18 cellular contexts compared by ENCODE assay signal in genomic region chr16:58809213-58809612, GRCh38.
DNase-seq lines count a peak whose midpoint lies in the region; ATAC-seq, FAIRE-seq and TF ChIP-seq lines count a peak whose summit lies in the region.
"Had no signal": no experiment of that assay in that cellular context is flagged by ENCODE, and none has a peak within 500 bp of the region (broad histone marks: within the 10 kb centered on the region; RNA-seq: fewer than 3 reads in every experiment).

No MANE protein-coding gene starts in this region.

- peak overlapping the region; percentile 81 for H2AFZ ChIP-seq in keratinocyte (ENCODE audit: control insufficient read depth, low read length)

- ATAC-seq in HG02763 (IDR thresholded peaks at IDR 0.05; ENCODE audit: unreplicated experiment), result no peak

- H3K9me1 ChIP-seq in keratinocyte (ENCODE audit: control insufficient read depth, extremely low read depth, insufficient read depth, low read length), result no peaks in the 10 kb centered on the region

- no peak for TF ChIP-seq CTCF in keratinocyte (optimal IDR thresholded peaks at IDR 0.05 in 1 of 3, IDR thresholded peaks at IDR 0.05 in 1 of 3, conservative IDR thresholded peaks at IDR 0.05 in 1 of 3; ENCODE audit: extremely low read depth in 1 of 3, insufficient read depth in 2 of 3, low read length in 3 of 3)

- peaks cover 8% of the 10 kb centered on the region for H3K4me1 ChIP-seq in keratinocyte (ENCODE audit: control insufficient read depth, extremely low read depth, insufficient read depth, low read length)
- H3K4me1 ChIP-seq: Caco-2 had no signal

- H3K27me3 ChIP-seq in keratinocyte (ENCODE audit: control insufficient read depth, extremely low read depth, insufficient read depth, low read length), result no peaks in the 10 kb centered on the region

- dilution Hi-C loops in keratinocyte (cut with MboI; ENCODE audit: extremely low pct_ligation_motif_present, low sequenced_read_pairs), result no loop called here

- peak; percentile 69 for FAIRE-seq in HTR-8/SVneo (lab: Jason Lieb, UNC)
- peak; percentile 61 for FAIRE-seq in keratinocyte (lab: Jason Lieb, UNC)
- FAIRE-seq: D721Med, G401.6, GM12891, GM19239, H1 had no signal

- no peaks in the 10 kb centered on the region for H4K20me1 ChIP-seq in keratinocyte (ENCODE audit: control insufficient read depth, extremely low read depth, insufficient read depth, low read length)

- H3K36me3 ChIP-seq in keratinocyte (ENCODE audit: control insufficient read depth in 2 of 2, extremely low read depth in 1 of 2, insufficient read depth in 2 of 2, low read length in 2 of 2), result no peaks in the 10 kb centered on the region

- H3K9ac ChIP-seq in keratinocyte (ENCODE audit: control insufficient read depth, extremely low read depth, insufficient read depth, low read length), result no peak overlapping the region

- peak overlapping the region; percentile 54 for H3K4me2 ChIP-seq in keratinocyte (ENCODE audit: control insufficient read depth, extremely low read depth, insufficient read depth, low read depth, low read length)

- H3K27ac ChIP-seq in epithelial cell of prostate (peak overlapping the region; percentile 50), keratinocyte (ENCODE audit: control insufficient read depth, insufficient read depth, low read length) (no peak overlapping the region)
- H3K27ac ChIP-seq: HL-60 had no signal

- no peak overlapping the region for H3K4me3 ChIP-seq in keratinocyte (ENCODE audit: control insufficient read depth in 2 of 3, extremely low read depth in 1 of 3, insufficient read depth in 2 of 3, low read depth in 1 of 3, low read length in 3 of 3)

- DNase-seq in HTR-8/SVneo (ENCODE audit: insufficient read length, low spot score) (no peak), NCI-H82 treated with DMSO at 0.1 percent for 48 hours (lab: John Stamatoyannopoulos, UW; ENCODE audit: unreplicated experiment) (peak; percentile 26), epithelial cell of prostate (ENCODE audit: low read depth, low spot score) (peak; percentile 24), keratinocyte (ENCODE audit: low read depth, low spot score) (no peak), amygdala (lab: John Stamatoyannopoulos, UW) (no peak), NCI-H1417 treated with DMSO at 0.1 percent for 48 hours (lab: John Stamatoyannopoulos, UW) (no peak)
- DNase-seq: C1 segment of cervical spinal cord; Caco-2; CD4-positive, alpha-beta T cell; H9; IMR-90 had no signal

- no peaks in the 10 kb centered on the region for H3K79me2 ChIP-seq in keratinocyte (ENCODE audit: control insufficient read depth, insufficient read depth, low read length)

- no peaks in the 10 kb centered on the region for H3K9me3 ChIP-seq in keratinocyte (ENCODE audit: control insufficient read depth, low read depth, low read length)

Comparison
In these comparisons a context has a peak if more than half of its experiments do, and no peak if none do; other contexts are left out.
1. DNase-seq: peak in NCI-H82 treated with DMSO at 0.1 percent for 48 hours (single experiment) and epithelial cell of prostate (single experiment); none in HTR-8/SVneo (single experiment), keratinocyte (single experiment), amygdala (0 of 56) and NCI-H1417 treated with DMSO at 0.1 percent for 48 hours (single experiment).